Comparison of ENCODE assay signal across 9 cellular contexts in genomic region chr15:88623061-88623460, GRCh38. TPM values are rescaled to one million over a fixed set of nuclear protein-coding genes. Genes with fewer than 3 reads are reported as not detected.
A peak's percentile ranks its signal among the peaks of the same experiment; 100 is the strongest.
DNase-seq lines count a peak whose midpoint lies in the region; ATAC-seq and TF ChIP-seq lines count a peak whose summit lies in the region.
"Had no signal": no experiment of that assay in that cellular context is flagged by ENCODE, and none has a peak within 500 bp of the region (broad histone marks: within the 10 kb centered on the region; RNA-seq: fewer than 3 reads in every experiment).

No MANE protein-coding gene starts in this region.

- TF ChIP-seq POLR2A in erythroblast (IDR thresholded peaks at IDR 0.05; ENCODE audit: low read length), result no peak

- DNase-seq in stimulated activated naive CD4-positive, alpha-beta T cell treated with Interleukin-2 at 50 U/mL for 16 hours (lab: John Stamatoyannopoulos, UW), result peak; percentile 64
- DNase-seq in stimulated activated naive CD4-positive, alpha-beta T cell (lab: John Stamatoyannopoulos, UW), result no peak
- peak; percentile 32 for DNase-seq in T1000 (lab: John Stamatoyannopoulos, UW)
- DNase-seq in erythroblast (lab: John Stamatoyannopoulos, UW), result peak; percentile 33 to 79
- peak; percentile 85 for DNase-seq in renal cortical epithelial cell (ENCODE audit: low read depth)
- no peak for DNase-seq in DMS79 treated with DMSO at 0.1 percent for 48 hours (lab: John Stamatoyannopoulos, UW)
- DNase-seq in RPMI8226, result no peak
- DNase-seq: left cardiac atrium had no signal

- no peak for ATAC-seq in GM21737 (IDR thresholded peaks at IDR 0.05; ENCODE audit: unreplicated experiment)

RNA-seq across cellular contexts. Expression of gene AEN, which starts 1.9 kb away (rescaled TPM):
- total RNA-seq in renal cortical epithelial cell, result 58.3 and 85.3 TPM in 2 replicates

RNA-seq across cellular contexts. Expression of gene ISG20, which starts 15.8 kb away (rescaled TPM):
- 2.1 and 9.4 TPM in 2 replicates for total RNA-seq in renal cortical epithelial cell

Comparison
In these comparisons a context has a peak if more than half of its experiments do, and no peak if none do; other contexts are left out.
1. DNase-seq: peak in stimulated activated naive CD4-positive, alpha-beta T cell treated with Interleukin-2 at 50 U/mL for 16 hours (single experiment), T1000 (single experiment), erythroblast (2 of 2) and renal cortical epithelial cell (single experiment); none in stimulated activated naive CD4-positive, alpha-beta T cell (0 of 6), DMS79 treated with DMSO at 0.1 percent for 48 hours (single experiment) and RPMI8226 (single experiment).